24 cellular contexts compared by ENCODE assay signal in genomic region chr18:1075310-1075709, GRCh38.
DNase-seq lines count a peak whose midpoint lies in the region; ATAC-seq and TF ChIP-seq lines count a peak whose summit lies in the region.
"Had no signal": no experiment of that assay in that cellular context is flagged by ENCODE, and none has a peak within 500 bp of the region (broad histone marks: within the 10 kb centered on the region; RNA-seq: fewer than 3 reads in every experiment).

No MANE protein-coding gene starts in this region.

- H3K36me3 Mint-ChIP-seq in immature natural killer cell, result no peaks in the 10 kb centered on the region
- H3K36me3 Mint-ChIP-seq: natural killer cell treated with Interleukin-12 subunit alpha and Interleukin-12 subunit beta and Interleukin-15 and Interleukin-18, amount 100 ng/mL, for 72 hours had no signal

- no TSS peak for BruUV-seq in PC-3 (replicated peaks; lab: Mats Ljungman, UMichigan)

- no peaks in the 10 kb centered on the region for H3K36me3 ChIP-seq in PC-3 (ENCODE audit: low read depth, low read length)
- H3K36me3 ChIP-seq: breast epithelium, colonic mucosa, esophagus muscularis mucosa, WERI-Rb-1 had no signal

- no peaks in the 10 kb centered on the region for H3K4me1 ChIP-seq in PC-3 (ENCODE audit: insufficient read depth, low read length)
- H3K4me1 ChIP-seq: A549, breast epithelium, colonic mucosa, esophagus muscularis mucosa had no signal

- no peaks in the 10 kb centered on the region for H3F3A ChIP-seq in PC-3 (ENCODE audit: low read length, unreplicated experiment)

- H3K9me2 ChIP-seq in PC-3 (replicated peaks; ENCODE audit: low read length), result no peaks in the 10 kb centered on the region
- H3K9me2 ChIP-seq: SK-N-SH had no signal

- no peak overlapping the region for H2AFZ ChIP-seq in PC-3 (ENCODE audit: low read length)

- no peak for ATAC-seq in PC-3
- ATAC-seq: A549; effector memory CD8-positive, alpha-beta T cell; natural killer cell treated with Interleukin-12 subunit alpha and Interleukin-12 subunit beta and Interleukin-15 and Interleukin-18, amount 100 ng/mL, for 72 hours had no signal

- no peaks in the 10 kb centered on the region for H3K79me2 ChIP-seq in PC-3 (ENCODE audit: low read length)

- no peaks in the 10 kb centered on the region for H3K27me3 ChIP-seq in PC-3 (ENCODE audit: low read length)
- H3K27me3 ChIP-seq: breast epithelium, colonic mucosa, esophagus muscularis mucosa had no signal

- POLR2A ChIA-PET in PC-3 (lab: Charles Lee; ENCODE audit: unreplicated experiment), result no interaction called here

- peaks cover 0 to 2% (median 1%) of the 10 kb centered on the region in 3 donors for H3K27me3 Mint-ChIP-seq in immature natural killer cell (ENCODE audit: low read depth in 3 of 3)
- H3K27me3 Mint-ChIP-seq: effector memory CD8-positive, alpha-beta T cell; natural killer cell treated with Interleukin-12 subunit alpha and Interleukin-12 subunit beta and Interleukin-15 and Interleukin-18, amount 100 ng/mL, for 72 hours had no signal

- no peak overlapping the region for H3K4me3 Mint-ChIP-seq in immature natural killer cell
- H3K4me3 Mint-ChIP-seq: activated naive CD4-positive, alpha-beta T cell treated with anti-CD3 and anti-CD28 coated beads for 36 hours; effector memory CD8-positive, alpha-beta T cell; natural killer cell treated with Interleukin-12 subunit alpha and Interleukin-12 subunit beta and Interleukin-15 and Interleukin-18, amount 100 ng/mL, for 72 hours; T-helper 2 cell treated with Interferon-gamma antibody and Interleukin-4, amounts not matched to agents 5 μg/mL and 100 μg/mL, for 36 hours had no signal

- no peaks in the 10 kb centered on the region for H4K20me1 ChIP-seq in PC-3 (ENCODE audit: low read length)

- no peaks in the 10 kb centered on the region for H3K4me1 Mint-ChIP-seq in immature natural killer cell

- H3K9me3 Mint-ChIP-seq in immature natural killer cell, result peaks cover 0 to 7% (median under 1%) of the 10 kb centered on the region in 6 donors
- H3K9me3 Mint-ChIP-seq: activated naive CD4-positive, alpha-beta T cell treated with anti-CD3 and anti-CD28 coated beads for 36 hours; natural killer cell treated with Interleukin-12 subunit alpha and Interleukin-12 subunit beta and Interleukin-15 and Interleukin-18, amount 100 ng/mL, for 72 hours; T-helper 2 cell treated with Interferon-gamma antibody and Interleukin-4, amounts not matched to agents 5 μg/mL and 100 μg/mL, for 36 hours had no signal

- H3K27ac ChIP-seq in PC-3 (ENCODE audit: low read length), result no peak overlapping the region
- H3K27ac ChIP-seq: A549, breast epithelium, colonic mucosa, esophagus muscularis mucosa, WERI-Rb-1 had no signal

- CTCF ChIA-PET in PC-3 (lab: Charles Lee), result no interaction called here

- no peaks in the 10 kb centered on the region for H3K9me3 ChIP-seq in PC-3 (ENCODE audit: low read length)
- H3K9me3 ChIP-seq: A549, breast epithelium, colonic mucosa, esophagus muscularis mucosa, SK-N-SH had no signal

- H3K4me3 ChIP-seq in PC-3 (ENCODE audit: low read length), result no peak overlapping the region
- H3K4me3 ChIP-seq: A549, breast epithelium, colonic mucosa, esophagus muscularis mucosa, smooth muscle cell had no signal

- no peak overlapping the region for H3K27ac Mint-ChIP-seq in immature natural killer cell
- H3K27ac Mint-ChIP-seq: activated naive CD4-positive, alpha-beta T cell treated with anti-CD3 and anti-CD28 coated beads for 36 hours; effector memory CD8-positive, alpha-beta T cell; natural killer cell treated with Interleukin-12 subunit alpha and Interleukin-12 subunit beta and Interleukin-15 and Interleukin-18, amount 100 ng/mL, for 72 hours; T-helper 2 cell treated with Interferon-gamma antibody and Interleukin-4, amounts not matched to agents 5 μg/mL and 100 μg/mL, for 36 hours had no signal

- no peak for TF ChIP-seq CTCF in PC-3 (conservative IDR thresholded peaks at IDR 0.05; ENCODE audit: low read depth, low read length)

- no peak overlapping the region for H3K9ac ChIP-seq in PC-3 (ENCODE audit: low read length)
- H3K9ac ChIP-seq: SK-N-SH had no signal

- no peak overlapping the region for H3K4me2 ChIP-seq in PC-3 (ENCODE audit: low read length)
- H3K4me2 ChIP-seq: A549, SK-N-SH, smooth muscle cell had no signal

- DNase-seq in COLO668 (lab: John Stamatoyannopoulos, UW; ENCODE audit: unreplicated experiment), result peak; percentile 35
- peak; percentile 95 for DNase-seq in NCI-H1092 treated with DMSO at 0.1 percent for 48 hours (lab: John Stamatoyannopoulos, UW)
- peak; percentile 72 for DNase-seq in NCI-H2081 treated with DMSO at 0.1 percent for 48 hours (lab: John Stamatoyannopoulos, UW)
- DNase-seq in SHP77 treated with DMSO at 0.1 percent for 48 hours (lab: John Stamatoyannopoulos, UW), result peak; percentile 82
- DNase-seq in T-helper 2 cell, result no peak
- no peak for DNase-seq in PC-3
- no peak for DNase-seq in immature natural killer cell
- no peak for DNase-seq in foreskin melanocyte
- DNase-seq: activated CD4-positive, alpha-beta T cell treated with anti-CD3 and anti-CD28 coated beads, Interleukin-2, amount 50 U/mL, for 1 hour; activated naive CD4-positive, alpha-beta T cell treated with anti-CD3 and anti-CD28 coated beads for 36 hours; colonic mucosa; effector memory CD8-positive, alpha-beta T cell; NCI-H446; retina; SK-N-SH; stimulated activated CD4-positive, alpha-beta T cell treated with anti-CD3 and anti-CD28 coated beads, Interleukin-2, amount 100 ng/mL, for 24 hours; trophoblast cell; WERI-Rb-1 had no signal

- intact Hi-C loops in PC-3 (cut with micrococcal nuclease), result no loop called here

Comparison
In these comparisons a context has a peak if more than half of its experiments do, and no peak if none do; other contexts are left out.
1. DNase-seq: peak in COLO668 (single experiment), NCI-H1092 treated with DMSO at 0.1 percent for 48 hours (single experiment), NCI-H2081 treated with DMSO at 0.1 percent for 48 hours (single experiment) and SHP77 treated with DMSO at 0.1 percent for 48 hours (single experiment); none in T-helper 2 cell (0 of 5), PC-3 (single experiment), immature natural killer cell (0 of 3) and foreskin melanocyte (single experiment).